Comparison of ENCODE assay signal across 8 cellular contexts in genomic region chr17:75587718-75588545, GRCh38. TPM values are rescaled to one million over a fixed set of nuclear protein-coding genes. Genes with fewer than 3 reads are reported as not detected.
DNase-seq lines count a peak whose midpoint lies in the region; ATAC-seq and TF ChIP-seq lines count a peak whose summit lies in the region.

MYO15B (plus strand) TSS chr17:75587800; CDS start chr17:75588058, 258 bp downstream.

- H3K27ac Mint-ChIP-seq in T-cell = peak within 1 kb of the TSS; percentile 11 to 46
- H3K27ac Mint-ChIP-seq in activated naive CD8-positive, alpha-beta T cell treated with anti-CD3 and anti-CD28 coated beads, Interleukin-2, amount 50 U/mL, for 24 hours = no peak within 1 kb of the TSS

- ATAC-seq in HG02642 (IDR thresholded peaks at IDR 0.05; ENCODE audit: poor library complexity, unreplicated experiment) (peak; percentile 20), T-cell (replicated peaks in 1 of 4) (peak; percentile 43 to 53 (median 45)), HG03521 (IDR thresholded peaks at IDR 0.05; ENCODE audit: unreplicated experiment) (no peak), GM21737 (IDR thresholded peaks at IDR 0.05; ENCODE audit: unreplicated experiment) (no peak)
- ATAC-seq in activated naive CD8-positive, alpha-beta T cell treated with anti-CD3 and anti-CD28 coated beads, Interleukin-2, amount 50 U/mL, for 24 hours = peak; percentile 58

- H3K27ac ChIP-seq in 22Rv1 = peak within 1 kb of the TSS; percentile 64

- H3K9me3 Mint-ChIP-seq in T-cell = no peaks in the 10 kb centered on the region
- no peaks in the 10 kb centered on the region for H3K9me3 Mint-ChIP-seq in activated naive CD8-positive, alpha-beta T cell treated with anti-CD3 and anti-CD28 coated beads, Interleukin-2, amount 50 U/mL, for 24 hours

- H3K4me3 Mint-ChIP-seq in T-cell = peak within 1 kb of the TSS; percentile 67 to 73 (median 68)
- H3K4me3 Mint-ChIP-seq in activated naive CD8-positive, alpha-beta T cell treated with anti-CD3 and anti-CD28 coated beads, Interleukin-2, amount 50 U/mL, for 24 hours = peak within 1 kb of the TSS; percentile 65

- H3K4me3 ChIP-seq in retinal pigment epithelial cell (ENCODE audit: low read length) = no peak within 1 kb of the TSS

- peaks cover 0 to 2% of the 10 kb centered on the region in 2 donors for H3K27me3 Mint-ChIP-seq in T-cell
- no peaks in the 10 kb centered on the region for H3K27me3 Mint-ChIP-seq in activated naive CD8-positive, alpha-beta T cell treated with anti-CD3 and anti-CD28 coated beads, Interleukin-2, amount 50 U/mL, for 24 hours

- CTCF ChIA-PET in T-cell (lab: Charles Lee) = interaction anchor here in 1 of 2 donors (0.6 to 0.9 kb wide), 2 partner anchors 53 to 299 kb away, joined by 3 read pairs; partner anchors contain the start of gene SLC25A19

- TF ChIP-seq CTCF in 22Rv1 (IDR thresholded peaks at IDR 0.05) (no peak), retinal pigment epithelial cell (conservative IDR thresholded peaks at IDR 0.05; ENCODE audit: low read depth, low read length) (peak; percentile 30)

- DNase-seq in T-cell (peak; percentile 19 to 81 (median 59)), hippocampal formation (lab: John Stamatoyannopoulos, UW) (peak; percentile 7 to 65), retinal pigment epithelial cell (ENCODE audit: low read depth) (no peak)
- DNase-seq in activated naive CD8-positive, alpha-beta T cell treated with anti-CD3 and anti-CD28 coated beads, Interleukin-2, amount 50 U/mL, for 24 hours = peak; percentile 73

- peaks cover 5 to 12% (median 5%) of the 10 kb centered on the region in 3 donors for H3K4me1 Mint-ChIP-seq in T-cell
- H3K4me1 Mint-ChIP-seq in activated naive CD8-positive, alpha-beta T cell treated with anti-CD3 and anti-CD28 coated beads, Interleukin-2, amount 50 U/mL, for 24 hours = peaks cover 7% of the 10 kb centered on the region

- no peaks in the 10 kb centered on the region for H3K36me3 Mint-ChIP-seq in T-cell
- H3K36me3 Mint-ChIP-seq in activated naive CD8-positive, alpha-beta T cell treated with anti-CD3 and anti-CD28 coated beads, Interleukin-2, amount 50 U/mL, for 24 hours (ENCODE audit: low read depth) = no peaks in the 10 kb centered on the region

- POLR2A ChIA-PET in T-cell (lab: Charles Lee) = no interaction called here

RNA-seq across cellular contexts. Expression of gene MYO15B, which starts in this region (rescaled TPM):
- total RNA-seq in T-cell = 100 to 1,000 TPM; 171 to 382 (median 273) TPM

Comparison
In these comparisons a context has a peak if more than half of its experiments do, and no peak if none do; other contexts are left out.
1. ATAC-seq: peak in HG02642 (single experiment), T-cell (4 of 4) and activated naive CD8-positive, alpha-beta T cell treated with anti-CD3 and anti-CD28 coated beads, Interleukin-2, amount 50 U/mL, for 24 hours (single experiment); none in HG03521 (single experiment) and GM21737 (single experiment).